In the genomic region with DNA sequence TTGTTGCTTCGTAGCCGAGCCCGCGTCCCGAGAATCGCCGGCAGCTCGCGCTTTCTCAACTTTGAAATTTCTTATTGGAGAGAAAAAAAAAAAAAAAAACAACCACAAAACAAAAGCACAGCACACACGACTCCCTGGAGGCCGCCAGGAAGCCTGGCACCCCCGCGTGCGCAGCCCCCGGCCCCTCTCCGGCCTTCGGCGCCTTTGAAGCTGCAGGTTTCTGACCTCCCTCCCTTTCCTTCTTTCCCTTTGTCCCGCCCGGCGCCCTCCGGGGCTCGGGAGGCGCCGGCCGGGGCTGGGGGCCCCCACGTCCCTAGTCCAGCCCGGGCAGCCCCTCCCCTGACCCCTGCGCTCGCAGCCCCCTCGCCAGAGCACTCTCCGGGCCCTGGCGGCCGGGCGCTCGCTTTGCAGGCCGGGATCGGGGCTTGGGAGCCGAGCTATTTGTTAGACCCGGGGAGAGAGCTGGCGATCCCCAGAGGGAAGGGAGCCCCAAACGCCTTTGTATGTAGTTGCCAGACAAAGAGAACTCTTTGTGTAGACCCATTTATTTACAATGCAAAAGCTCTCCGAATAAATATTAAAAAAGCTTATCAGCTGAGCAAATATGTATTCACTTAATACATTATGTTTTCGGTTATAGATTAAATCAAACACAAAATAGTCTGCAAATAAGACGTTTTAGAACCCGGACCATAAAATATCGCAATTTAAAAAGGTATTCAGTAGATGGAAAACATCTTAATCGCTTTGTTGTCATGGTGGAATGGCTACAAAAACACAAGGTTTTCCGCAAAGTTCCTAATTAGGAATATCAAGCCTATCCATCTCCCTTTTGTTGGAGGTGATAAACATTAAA, we compare ENCODE assay signal across 8 cellular contexts. TPM values are rescaled to one million over a fixed set of nuclear protein-coding genes. Genes with fewer than 3 reads are reported as not detected.
DNase-seq lines count a peak whose midpoint lies in the region; ATAC-seq and TF ChIP-seq lines count a peak whose summit lies in the region.

No MANE protein-coding gene starts in this region.

- no peaks in the 10 kb centered on the region for H3K9me3 Mint-ChIP-seq in activated T-cell treated with anti-CD3 and anti-CD28 coated beads, Interleukin-2, amount 50 U/mL, for 4 hours

- peaks cover 56% of the 10 kb centered on the region for H3K4me1 ChIP-seq in suprapubic skin

- TF ChIP-seq POLR2A in suprapubic skin (IDR thresholded peaks at IDR 0.05), result no peak

- 2% methylated on average over 49 of the region's 49 CpGs for WGBS in suprapubic skin

- no peaks in the 10 kb centered on the region for H3K9me3 ChIP-seq in suprapubic skin

- H3K27me3 ChIP-seq in layer of hippocampus (ENCODE audit: control insufficient read depth, insufficient read depth, low read length) (no peaks in the 10 kb centered on the region), suprapubic skin (no peaks in the 10 kb centered on the region)

- TF ChIP-seq CTCF in suprapubic skin (IDR thresholded peaks at IDR 0.05), result peak in 1 of 2 donors; percentile 23

- no peaks in the 10 kb centered on the region for H3K36me3 Mint-ChIP-seq in activated T-cell treated with anti-CD3 and anti-CD28 coated beads, Interleukin-2, amount 50 U/mL, for 4 hours (ENCODE audit: insufficient read depth)

- H3K27ac ChIP-seq in layer of hippocampus (ENCODE audit: low read depth, low read length) (peak overlapping the region; percentile 83), suprapubic skin (peak overlapping the region; percentile 96)

- ATAC-seq in activated T-cell treated with anti-CD3 and anti-CD28 coated beads, Interleukin-2, amount 50 U/mL, for 4 hours, result no peak
- no peak for ATAC-seq in HG03025 (IDR thresholded peaks at IDR 0.05; ENCODE audit: low FRiP score, unreplicated experiment)
- no peak for ATAC-seq in GM21447 (IDR thresholded peaks at IDR 0.05; ENCODE audit: unreplicated experiment)

- peak overlapping the region; percentile 57 for H3K4me3 Mint-ChIP-seq in activated T-cell treated with anti-CD3 and anti-CD28 coated beads, Interleukin-2, amount 50 U/mL, for 4 hours

- H3K36me3 ChIP-seq in suprapubic skin, result no peaks in the 10 kb centered on the region

- H3K27me3 Mint-ChIP-seq in activated T-cell treated with anti-CD3 and anti-CD28 coated beads, Interleukin-2, amount 50 U/mL, for 4 hours (ENCODE audit: low read depth), result peaks cover 59% of the 10 kb centered on the region

- peaks cover 36% of the 10 kb centered on the region for H3K4me1 Mint-ChIP-seq in activated T-cell treated with anti-CD3 and anti-CD28 coated beads, Interleukin-2, amount 50 U/mL, for 4 hours (ENCODE audit: low read depth)

- H3K4me3 ChIP-seq in suprapubic skin, result peak overlapping the region; percentile 86

- in situ Hi-C loops in T47D (cut with HindIII; ENCODE audit: low pct_unique_long_range_greater_than_20kb, low sequenced_read_pairs), result no loop called here

- DNase-seq in activated T-cell treated with anti-CD3 and anti-CD28 coated beads, Interleukin-2, amount 50 U/mL, for 4 hours, result no peak
- DNase-seq in activated T-cell treated with anti-CD3 and anti-CD28 coated beads, Interleukin-2, amount 50 U/mL, for 1 hour, result no peak
- DNase-seq in NCI-H345 treated with DMSO at 0.1 percent for 48 hours (lab: John Stamatoyannopoulos, UW; ENCODE audit: unreplicated experiment) (peak; percentile 34), T47D (ENCODE audit: low read depth in 1 of 2, low spot score in 1 of 2) (peak; percentile 69 to 85), suprapubic skin (ENCODE audit: low spot score in 2 of 2) (no peak)

- TF ChIP-seq EP300 in suprapubic skin (IDR thresholded peaks at IDR 0.05), result no peak

RNA-seq across cellular contexts. Expression of a gene that starts 2.3 kb away (rescaled TPM):
- total RNA-seq in activated T-cell treated with anti-CD3 and anti-CD28 coated beads, Interleukin-2, amount 50 U/mL, for 4 hours, result under 1 TPM; 0.08 to 0.19 (median 0.08) TPM
- total RNA-seq in suprapubic skin, result 10 to 100 TPM in 2 of 4 donors, 1 to 10 TPM in 2; 4.5 to 19.3 (median 12.2) TPM

Comparison
In these comparisons a context has a peak if more than half of its experiments do, and no peak if none do; other contexts are left out.
1. DNase-seq: peak in NCI-H345 treated with DMSO at 0.1 percent for 48 hours (single experiment) and T47D (2 of 2); none in activated T-cell treated with anti-CD3 and anti-CD28 coated beads, Interleukin-2, amount 50 U/mL, for 4 hours (single experiment), activated T-cell treated with anti-CD3 and anti-CD28 coated beads, Interleukin-2, amount 50 U/mL, for 1 hour (single experiment) and suprapubic skin (0 of 2).
2. RNA of a gene that starts 2.3 kb away (total RNA-seq): 4.5 to 19.3 TPM in suprapubic skin; 0.08 to 0.19 TPM in activated T-cell treated with anti-CD3 and anti-CD28 coated beads, Interleukin-2, amount 50 U/mL, for 4 hours; every median in the first group is over 4 times any median in the second.